ENCODE assay signal across 8 cellular contexts in the genomic region with DNA sequence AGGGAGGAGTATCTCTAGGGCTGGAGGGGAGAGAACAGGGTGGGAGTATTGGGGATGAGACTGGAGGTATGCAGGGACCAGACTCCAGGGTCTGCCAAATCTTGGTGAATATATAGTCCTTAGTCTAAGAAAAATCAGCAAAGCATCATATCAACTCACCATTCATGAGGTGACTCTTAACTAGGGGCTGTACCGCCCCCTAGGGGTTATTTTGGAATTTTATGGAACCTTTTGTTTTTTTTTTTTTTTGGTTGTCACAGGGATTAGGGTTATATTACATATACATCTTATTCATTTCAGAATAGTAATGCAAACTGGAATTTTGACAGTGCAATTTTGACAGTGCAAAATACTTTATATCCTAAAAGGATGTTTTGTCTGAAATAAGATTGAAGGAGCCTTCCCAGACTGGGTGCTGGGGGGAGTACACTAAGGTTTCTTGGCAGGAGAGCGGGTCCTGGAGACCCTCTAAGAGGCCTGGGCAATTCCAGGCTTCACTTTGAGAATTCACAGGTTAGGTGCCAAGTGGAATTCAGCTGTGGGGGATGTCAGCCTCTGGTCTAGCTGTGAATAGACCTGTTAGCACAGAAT. TPM values are rescaled to one million over a fixed set of nuclear protein-coding genes. Genes with fewer than 3 reads are reported as not detected.
DNase-seq lines count a peak whose midpoint lies in the region; ATAC-seq, FAIRE-seq and TF ChIP-seq lines count a peak whose summit lies in the region.

No MANE protein-coding gene starts in this region.

- H3K18ac ChIP-seq in H1 (ENCODE audit: extremely low read depth, low read length) (no peak overlapping the region), neuronal stem cell (ENCODE audit: low read length) (no peak overlapping the region)

- H4K91ac ChIP-seq in H1 (replicated peaks; ENCODE audit: insufficient read length, low read length), result no peak overlapping the region
- no peak overlapping the region for H4K91ac ChIP-seq in neuronal stem cell (ENCODE audit: low read depth, low read length, poor library complexity)

- H3K4me3 ChIP-seq in HCT116 (replicated peaks in 1 of 2; ENCODE audit: low read depth in 1 of 2, low read length in 2 of 2), result no peak overlapping the region
- H3K4me3 ChIP-seq in H1 (ENCODE audit: extremely low read depth in 1 of 4, insufficient read depth in 2 of 4, low read depth in 3 of 4, low read length in 4 of 4), result no peak overlapping the region
- H3K4me3 ChIP-seq in neuronal stem cell (ENCODE audit: low read length in 2 of 2), result no peak overlapping the region

- H3K79me1 ChIP-seq in H1 (ENCODE audit: low read depth, low read length) (peaks cover 4% of the 10 kb centered on the region; the same call in 1 of the 2 replicates), neuronal stem cell (ENCODE audit: low read depth, low read length) (no peaks in the 10 kb centered on the region)

- no peaks in the 10 kb centered on the region for H3K9me2 ChIP-seq in HCT116 (ENCODE audit: insufficient read depth)

- TF ChIP-seq POLR2A in HCT116 (IDR thresholded peaks at IDR 0.05; ENCODE audit: borderline replicate concordance, extremely low read depth, insufficient read depth, insufficient read length), result no peak
- no peak for TF ChIP-seq POLR2A in H1 (IDR thresholded peaks at IDR 0.05; ENCODE audit: control extremely low read depth in 1 of 2, low read depth in 2 of 2, low read length in 2 of 2)

- no peaks in the 10 kb centered on the region; the same call in 1 of the 2 replicates for H3K23me2 ChIP-seq in H1 (ENCODE audit: low read depth, low read length)

- BruUV-seq in HCT116 (replicated peaks; lab: Mats Ljungman, UMichigan), result no TSS peak

- 31% methylated on average over 2 of the region's 2 CpGs; no CpG with 5 or more reads in 1 of the 2 experiments for WGBS in H1 (ENCODE audit: extremely low coverage in 1 of 2, insufficient coverage in 1 of 2, insufficient read length in 1 of 2, insufficient replicate concordance in 2 of 2, low coverage in 1 of 2, low lambda C conversion rate in 2 of 2, missing lambda C conversion rate in 1 of 2), 2 experiments
- WGBS in neuronal stem cell (ENCODE audit: extremely low coverage in 2 of 2, insufficient read length in 2 of 2, insufficient replicate concordance in 1 of 2), 2 donors, result no CpG with 5 or more reads among the region's 2 CpGs

- H2AK5ac ChIP-seq in H1 (ENCODE audit: low read depth, low read length) (no peak overlapping the region), neuronal stem cell (ENCODE audit: low read depth, low read length) (peak overlapping the region; percentile 25)

- intact Hi-C loops in HCT116 (cut with micrococcal nuclease), result loop anchor here (2.0 kb wide), 2 partner anchors 24 to 222 kb away; no protein-coding TSS in a partner anchor

- H3K9me3 ChIP-seq in HCT116 (ENCODE audit: control insufficient read depth in 1 of 2, insufficient read depth in 1 of 2, low read depth in 1 of 2, low read length in 2 of 2) (no peaks in the 10 kb centered on the region), H1 (ENCODE audit: insufficient read depth in 2 of 2, low read depth in 1 of 2, low read length in 1 of 2) (no peaks in the 10 kb centered on the region), neuronal stem cell (replicated peaks in 1 of 2; ENCODE audit: control insufficient read depth in 2 of 2, insufficient read depth in 1 of 2, low read depth in 1 of 2, low read length in 2 of 2) (no peaks in the 10 kb centered on the region)

- H3K23ac ChIP-seq in H1 (ENCODE audit: insufficient read length) (no peak overlapping the region), neuronal stem cell (ENCODE audit: low read depth, low read length, poor library complexity) (no peak overlapping the region)

- no peak overlapping the region for H2BK120ac ChIP-seq in H1 (replicated peaks; ENCODE audit: low read depth, low read length)
- H2BK120ac ChIP-seq in neuronal stem cell (ENCODE audit: low read depth, low read length), result no peak overlapping the region

- peaks cover 3 to 40% of the 10 kb centered on the region in 2 experiments; a peak in 2 of 4 replicates for H3K4me1 ChIP-seq in HCT116 (ENCODE audit: control insufficient read depth in 1 of 2, insufficient read depth in 2 of 2, low read length in 2 of 2)
- peaks cover 0 to 5% (median 2%) of the 10 kb centered on the region in 4 experiments; a peak in 5 of 7 replicates for H3K4me1 ChIP-seq in H1 (replicated peaks in 1 of 4; ENCODE audit: control insufficient read depth in 3 of 4, insufficient read depth in 4 of 4, low read length in 3 of 4)
- peaks cover 6 to 14% of the 10 kb centered on the region in 2 donors for H3K4me1 ChIP-seq in neuronal stem cell (ENCODE audit: control insufficient read depth in 2 of 2, insufficient read depth in 1 of 2, low read depth in 1 of 2, low read length in 2 of 2)

- H3K36me3 ChIP-seq in HCT116 (ENCODE audit: control insufficient read depth in 1 of 2, insufficient read depth in 2 of 2, low read length in 2 of 2) (no peaks in the 10 kb centered on the region), H1 (ENCODE audit: control insufficient read depth in 2 of 4, insufficient read depth in 4 of 4, low read length in 3 of 4) (no peaks in the 10 kb centered on the region), neuronal stem cell (replicated peaks in 1 of 2; ENCODE audit: control insufficient read depth in 2 of 2, insufficient read depth in 2 of 2, low read length in 2 of 2) (peaks cover 0 to 8% of the 10 kb centered on the region in 2 donors)

- TF ChIP-seq CTCF in HCT116 (IDR thresholded peaks at IDR 0.05 in 2 of 3, conservative IDR thresholded peaks at IDR 0.05 in 1 of 3; ENCODE audit: borderline replicate concordance in 1 of 3, insufficient read depth in 1 of 3, low read depth in 2 of 3, low read length in 2 of 3) (peak; percentile 45 to 84 (median 64); a peak in 4 of 6 replicates), H1 (IDR thresholded peaks at IDR 0.05; ENCODE audit: control extremely low read depth in 1 of 3, insufficient read depth in 1 of 3, low read depth in 1 of 3, low read length in 3 of 3) (peak in 2 of 3 experiments; percentile 42 to 52; a peak in 2 of 4 replicates)

- H2BK12ac ChIP-seq in H1 (ENCODE audit: low read depth, low read length) (no peak overlapping the region), neuronal stem cell (ENCODE audit: low read length) (no peak overlapping the region)

- CTCF ChIA-PET in HCT116 (lab: Charles Lee), result no interaction called here
- CTCF ChIA-PET in H1 (lab: Charles Lee; ENCODE audit: partially characterized antibody), result interaction anchor here (0.7 to 12.8 kb wide), 16 partner anchors 11 to 73 kb away, joined by 3 to 121 read pairs (median 4); no protein-coding TSS in a partner anchor

- H2BK20ac ChIP-seq in H1 (ENCODE audit: low read length), result no peak overlapping the region

- ATAC-seq in HCT116 (peak; percentile 67), HG03159 (IDR thresholded peaks at IDR 0.05; ENCODE audit: unreplicated experiment) (no peak)

- H2BK15ac ChIP-seq in H1 (ENCODE audit: low read length) (no peak overlapping the region), neuronal stem cell (ENCODE audit: low read length) (no peak overlapping the region)

- peaks cover 100% of the 10 kb centered on the region for H3K79me2 ChIP-seq in HCT116 (ENCODE audit: insufficient read depth, low read length)
- H3K79me2 ChIP-seq in H1 (ENCODE audit: control insufficient read depth in 1 of 2, insufficient read depth in 2 of 2, low read length in 2 of 2), result peaks cover 0 to 40% of the 10 kb centered on the region in 2 experiments; a peak in 3 of 4 replicates

- H4K5ac ChIP-seq in H1 (ENCODE audit: insufficient read length, low read depth, low read length), result no peak overlapping the region

- no peak overlapping the region for H3K4ac ChIP-seq in H1 (replicated peaks; ENCODE audit: insufficient read length, low read depth, low read length)
- no peak overlapping the region for H3K4ac ChIP-seq in neuronal stem cell (ENCODE audit: low read length)

- H4K8ac ChIP-seq in H1 (ENCODE audit: extremely low read depth, insufficient read depth, low read length) (no peak overlapping the region), neuronal stem cell (ENCODE audit: low read depth, low read length) (no peak overlapping the region)

- peak; percentile 62 for TF ChIP-seq RAD21 in HCT116 (IDR thresholded peaks at IDR 0.05; ENCODE audit: low read depth)
- TF ChIP-seq RAD21 in H1 (IDR thresholded peaks at IDR 0.05 in 1 of 2, conservative IDR thresholded peaks at IDR 0.05 in 1 of 2; ENCODE audit: low read depth in 2 of 2, low read length in 2 of 2), result peak; percentile 67 to 69

- H4K20me1 ChIP-seq in HCT116 (ENCODE audit: insufficient read depth), result peaks cover 14% of the 10 kb centered on the region; the same call in 1 of the 2 replicates
- peaks cover 2% of the 10 kb centered on the region in 2 experiments for H4K20me1 ChIP-seq in H1 (replicated peaks in 1 of 2; ENCODE audit: control insufficient read depth in 1 of 2, insufficient read depth in 2 of 2, low read length in 2 of 2)

- H3K27ac ChIP-seq in HCT116 (ENCODE audit: low read depth, low read length) (no peak overlapping the region), H1 (ENCODE audit: low read depth, low read length) (no peak overlapping the region), neuronal stem cell (replicated peaks; ENCODE audit: low read length) (no peak overlapping the region)

- H2AFZ ChIP-seq in HCT116 (ENCODE audit: low read depth, low read length, poor library complexity, severe bottlenecking) (no peak overlapping the region), H1 (ENCODE audit: low read length) (no peak overlapping the region), neuronal stem cell (ENCODE audit: low read length) (no peak overlapping the region)

- H3K9ac ChIP-seq in HCT116 (ENCODE audit: low read length) (no peak overlapping the region), H1 (replicated peaks in 1 of 4; ENCODE audit: extremely low read depth in 1 of 4, low read depth in 3 of 4, low read length in 3 of 4) (no peak overlapping the region), neuronal stem cell (ENCODE audit: low read depth, low read length, poor library complexity) (peak overlapping the region; percentile 12)

- H3K4me2 ChIP-seq in HCT116 (ENCODE audit: low read length) (no peak overlapping the region), H1 (ENCODE audit: insufficient read depth in 1 of 2, low read depth in 2 of 2, low read length in 2 of 2) (no peak overlapping the region), neuronal stem cell (ENCODE audit: insufficient read depth, low read length, poor library complexity, severe bottlenecking) (no peak overlapping the region)

- RAD21 ChIA-PET in HCT116 (lab: Charles Lee; ENCODE audit: low non-redundant PET in 1 of 2, low total read pairs in 2 of 2, uncharacterized antibody in 2 of 2, unreplicated experiment in 2 of 2), result no interaction called here

- no peak for TF ChIP-seq EP300 in H1 (IDR thresholded peaks at IDR 0.05; ENCODE audit: borderline replicate concordance in 1 of 2, low read depth in 2 of 2, low read length in 2 of 2)

- H3K14ac ChIP-seq in H1 (ENCODE audit: insufficient read length), result no peak overlapping the region
- no peak overlapping the region for H3K14ac ChIP-seq in neuronal stem cell (ENCODE audit: low read length)

- H3K27me3 ChIP-seq in HCT116 (ENCODE audit: insufficient read depth, low read length), result no peaks in the 10 kb centered on the region
- H3K27me3 ChIP-seq in H1 (replicated peaks in 1 of 4; ENCODE audit: control insufficient read depth in 3 of 4, extremely low read depth in 1 of 4, insufficient read depth in 3 of 4, low read length in 3 of 4), result no peaks in the 10 kb centered on the region
- H3K27me3 ChIP-seq in neuronal stem cell (ENCODE audit: control insufficient read depth in 3 of 3, insufficient read depth in 3 of 3, low read depth in 1 of 3, low read length in 3 of 3), result peaks cover 0 to 3% (median 0%) of the 10 kb centered on the region in 3 experiments

- FAIRE-seq in H1 (lab: Jason Lieb, UNC), result no peak

- H2BK5ac ChIP-seq in H1 (ENCODE audit: low read depth, low read length) (no peak overlapping the region), neuronal stem cell (ENCODE audit: low read length) (no peak overlapping the region)

- H3K56ac ChIP-seq in H1 (replicated peaks; ENCODE audit: insufficient read length, low read depth, low read length), result no peak overlapping the region

- POLR2A ChIA-PET in HCT116 (lab: Charles Lee) (no interaction called here), H1 (lab: Charles Lee; ENCODE audit: partially characterized antibody) (no interaction called here)

- DNase-seq in NCI-H2196 (lab: John Stamatoyannopoulos, UW; ENCODE audit: unreplicated experiment) (peak; percentile 40), NCI-H2196 treated with DMSO at 0.1 percent for 48 hours (lab: John Stamatoyannopoulos, UW; ENCODE audit: unreplicated experiment) (no peak), HCT116 (ENCODE audit: low read depth, low spot score) (no peak), SW480 (ENCODE audit: low spot score) (peak; percentile 37), H1 (ENCODE audit: low read depth in 1 of 2, low spot score in 2 of 2) (no peak), neuronal stem cell (ENCODE audit: low spot score) (peak; percentile 51), ureter (ENCODE audit: low spot score) (no peak)

RNA-seq across cellular contexts. Expression of a gene that starts 7.5 kb away (rescaled TPM):
- total RNA-seq in HCT116 (2021; ENCODE audit: unreplicated experiment) (62.6 TPM), ureter (72.2 TPM)
- polyA plus RNA-seq in HCT116 (2012), result 86.2 and 89.9 TPM in 2 replicates
- total RNA-seq in H1 (2021; fragmentation: NEBNext Ultra II Directional; extraction: Animal tissue kit (Norgen Biotek cat#: 25700)), result 30.6 and 33.3 TPM in 2 replicates
- polyA plus RNA-seq in H1 (2011; rRNA removed), result 65.8 and 74.0 TPM in 2 replicates
- 37.3 TPM for polyA plus RNA-seq in H1 (2011; cell fraction: cytosol; rRNA removed)
- 48.0 TPM for polyA plus RNA-seq in H1 (2011; cell fraction: nucleus; rRNA removed)
- polyA plus RNA-seq in H1 (2012, experiment 1 of 2), result 30.6 to 37.6 TPM (median 31.3 TPM) in 4 replicates
- 33.4 TPM for polyA plus RNA-seq in H1 (2012, experiment 2 of 2)
- polyA plus RNA-seq in H1 (2013, experiment 1 of 2), result 35.5 TPM
- polyA plus RNA-seq in H1 (2013, experiment 2 of 2), result 39.5 TPM
- 20.8 and 24.3 TPM in 2 replicates for polyA minus RNA-seq in H1 (2011; rRNA and poly(A)+ RNA removed)
- polyA minus RNA-seq in H1 (2011; cell fraction: cytosol; rRNA and poly(A)+ RNA removed), result 16.1 TPM
- polyA minus RNA-seq in H1 (2011; cell fraction: nucleus; rRNA and poly(A)+ RNA removed), result 24.2 TPM
- polyA plus RNA-seq in neuronal stem cell (2013, experiment 1 of 2), result 48.3 TPM
- polyA plus RNA-seq in neuronal stem cell (2013, experiment 2 of 2), result 46.3 TPM

Comparison
In these comparisons a context has a peak if more than half of its experiments do, and no peak if none do; other contexts are left out.
1. DNase-seq: peak in NCI-H2196 (single experiment), SW480 (single experiment) and neuronal stem cell (single experiment); none in NCI-H2196 treated with DMSO at 0.1 percent for 48 hours (single experiment), HCT116 (single experiment), H1 (0 of 2) and ureter (single experiment).